In the genomic region with DNA sequence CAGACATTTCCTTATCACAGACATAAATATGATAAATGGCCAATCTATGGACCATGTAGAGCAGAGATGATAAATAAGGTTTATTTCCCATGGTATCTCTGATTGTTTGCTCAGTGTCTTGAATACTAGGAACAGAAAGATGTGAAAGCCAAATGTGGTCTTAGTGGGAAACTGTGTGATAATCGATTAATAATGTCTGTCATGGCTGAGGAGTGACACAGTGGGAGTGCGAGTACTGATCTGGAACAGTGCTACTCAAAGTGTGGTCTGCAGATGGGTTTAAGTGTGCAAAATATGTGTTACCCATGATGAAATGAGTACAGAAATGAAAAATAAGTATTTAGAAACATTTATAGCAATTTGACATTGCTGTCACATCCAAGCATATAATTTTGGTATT, we compare ENCODE assay signal across 21 cellular contexts.
DNase-seq lines count a peak whose midpoint lies in the region; ATAC-seq, FAIRE-seq and TF ChIP-seq lines count a peak whose summit lies in the region.
"Had no signal": no experiment of that assay in that cellular context is flagged by ENCODE, and none has a peak within 500 bp of the region (broad histone marks: within the 10 kb centered on the region; RNA-seq: fewer than 3 reads in every experiment).

No MANE protein-coding gene starts in this region.

- POLR2A ChIA-PET in HEK293 (lab: Yijun Ruan, JAX) (no interaction called here), K562 (lab: Yijun Ruan, JAX) (no interaction called here), SK-N-SH (lab: Yijun Ruan, JAX) (no interaction called here)

- DNase-seq in GM12891 (ENCODE audit: insufficient read length, low spot score), result no peak
- no peak for DNase-seq in K562 (ENCODE audit: extremely low read depth in 1 of 4, low spot score in 3 of 4)
- no peak for DNase-seq in SK-N-SH
- no peak for DNase-seq in T-helper 2 cell treated with Interferon-gamma antibody and Interleukin-4, amounts not matched to agents 5 μg/mL and 100 μg/mL, for 36 hours (ENCODE audit: low spot score)
- DNase-seq: 8988T; ACHN; BE2C; C1 segment of cervical spinal cord; CD4-positive, alpha-beta memory T cell; CD4-positive, CD25-positive, alpha-beta regulatory T cell; CD8-positive, alpha-beta memory T cell; COR-L47; DMS79 treated with DMSO at 0.1 percent for 48 hours; GF-D8 had no signal

- H3K9me2 ChIP-seq in SK-N-SH, result no peaks in the 10 kb centered on the region

- intact Hi-C loops in K562 (cut with micrococcal nuclease), result no loop called here

- in situ Hi-C loops in K562 (cut with MboI), result no loop called here

- no peaks in the 10 kb centered on the region for H3K9me1 ChIP-seq in K562 (ENCODE audit: control insufficient read depth, insufficient read depth, low read length)

- ATAC-seq in K562, result no peak
- no peak for ATAC-seq in GM18909 (IDR thresholded peaks at IDR 0.05; ENCODE audit: poor library complexity, unreplicated experiment)
- ATAC-seq in GM18873 (IDR thresholded peaks at IDR 0.05; ENCODE audit: low FRiP score, unreplicated experiment), result no peak

- H3K9me3 Mint-ChIP-seq in T-helper 2 cell treated with Interferon-gamma antibody and Interleukin-4, amounts not matched to agents 5 μg/mL and 100 μg/mL, for 36 hours, result no peaks in the 10 kb centered on the region
- H3K9me3 Mint-ChIP-seq: CD4-positive, alpha-beta memory T cell; CD4-positive, CD25-positive, alpha-beta regulatory T cell; CD8-positive, alpha-beta memory T cell had no signal

- TF ChIP-seq RAD21 in K562 (CRISPR knock-in tag; conservative IDR thresholded peaks at IDR 0.05 in 1 of 2, IDR thresholded peaks at IDR 0.05 in 1 of 2) (no peak), SK-N-SH (IDR thresholded peaks at IDR 0.05; ENCODE audit: low read length) (no peak)

- H3K36me3 Mint-ChIP-seq in T-helper 2 cell treated with Interferon-gamma antibody and Interleukin-4, amounts not matched to agents 5 μg/mL and 100 μg/mL, for 36 hours (ENCODE audit: low read depth), result no peaks in the 10 kb centered on the region
- H3K36me3 Mint-ChIP-seq: CD14-positive monocyte; CD4-positive, alpha-beta memory T cell had no signal

- 0% methylated on average over 2 of the region's 2 CpGs for WGBS in K562 (ENCODE audit: insufficient coverage, low coverage, missing lambda C conversion rate)
- 27% methylated on average over 2 of the region's 2 CpGs for WGBS in SK-N-SH (ENCODE audit: low lambda C conversion rate)

- BruUV-seq in K562 (replicated peaks; lab: Mats Ljungman, UMichigan), result no TSS peak

- TF ChIP-seq POLR2A in GM12891 (IDR thresholded peaks at IDR 0.05; ENCODE audit: low read depth, low read length) (no peak), K562 (conservative IDR thresholded peaks at IDR 0.05) (no peak)

- TF ChIP-seq EP300 in K562 (IDR thresholded peaks at IDR 0.05; ENCODE audit: low read length) (no peak), SK-N-SH (IDR thresholded peaks at IDR 0.05; ENCODE audit: borderline replicate concordance in 1 of 2, low read depth in 1 of 2, low read length in 1 of 2) (no peak)

- H3K4me3 Mint-ChIP-seq in T-helper 2 cell treated with Interferon-gamma antibody and Interleukin-4, amounts not matched to agents 5 μg/mL and 100 μg/mL, for 36 hours, result no peak overlapping the region
- H3K4me3 Mint-ChIP-seq: CD14-positive monocyte; CD4-positive, alpha-beta memory T cell; CD4-positive, CD25-positive, alpha-beta regulatory T cell; CD8-positive, alpha-beta memory T cell had no signal

- H3K27ac ChIP-seq in HEK293 (ENCODE audit: extremely low read depth, low read depth, low read length) (no peak overlapping the region), K562 (ENCODE audit: extremely low read depth, low read depth, low read length) (no peak overlapping the region), SK-N-SH (ENCODE audit: low read depth in 2 of 2, low read length in 1 of 2) (no peak overlapping the region)
- H3K27ac ChIP-seq: BLaER1 had no signal

- TF ChIP-seq CTCF in HEK293 (tag by site-specific recombination; IDR thresholded peaks at IDR 0.05), result no peak
- no peak for TF ChIP-seq CTCF in K562 (IDR thresholded peaks at IDR 0.05 in 2 of 3, conservative IDR thresholded peaks at IDR 0.05 in 1 of 3; ENCODE audit: insufficient read depth in 2 of 3, low read depth in 1 of 3, low read length in 3 of 3)
- TF ChIP-seq CTCF in SK-N-SH (IDR thresholded peaks at IDR 0.05), result no peak

- H3K4me1 Mint-ChIP-seq in T-helper 2 cell treated with Interferon-gamma antibody and Interleukin-4, amounts not matched to agents 5 μg/mL and 100 μg/mL, for 36 hours (ENCODE audit: low read depth), result peaks cover 12% of the 10 kb centered on the region
- H3K4me1 Mint-ChIP-seq: CD14-positive monocyte had no signal

- H3K9ac ChIP-seq in K562 (ENCODE audit: insufficient read depth in 1 of 2, low read depth in 2 of 2, low read length in 2 of 2) (no peak overlapping the region), SK-N-SH (no peak overlapping the region)
- H3K9ac ChIP-seq: BLaER1 had no signal

- CTCF ChIA-PET in HEK293 (lab: Yijun Ruan, JAX), result no interaction called here
- CTCF ChIA-PET in K562 (lab: Yijun Ruan, JAX; ENCODE audit: low intra/inter-chr PET ratio), result no interaction called here
- CTCF ChIA-PET in SK-N-SH (lab: Yijun Ruan, JAX), result no interaction called here

- no peak overlapping the region for H2AFZ ChIP-seq in K562 (ENCODE audit: low read depth, low read length)
- no peak overlapping the region for H2AFZ ChIP-seq in SK-N-SH (ENCODE audit: low read depth)

- H3K79me2 ChIP-seq in K562 (ENCODE audit: control insufficient read depth, insufficient read depth, low read length) (no peaks in the 10 kb centered on the region), SK-N-SH (ENCODE audit: insufficient read depth) (no peaks in the 10 kb centered on the region)

- H4K20me1 ChIP-seq in K562 (replicated peaks; ENCODE audit: control insufficient read depth, insufficient read depth, low read length) (no peaks in the 10 kb centered on the region), SK-N-SH (ENCODE audit: insufficient read depth) (no peaks in the 10 kb centered on the region)
- H4K20me1 ChIP-seq: BLaER1 had no signal

- no peak overlapping the region for H3K27ac Mint-ChIP-seq in T-helper 2 cell treated with Interferon-gamma antibody and Interleukin-4, amounts not matched to agents 5 μg/mL and 100 μg/mL, for 36 hours
- H3K27ac Mint-ChIP-seq: CD14-positive monocyte had no signal

- H3K36me3 ChIP-seq in HEK293 (ENCODE audit: control insufficient read depth in 2 of 2, insufficient read depth in 1 of 2, low read length in 2 of 2) (no peaks in the 10 kb centered on the region), K562 (ENCODE audit: control insufficient read depth, insufficient read depth, low read length) (no peaks in the 10 kb centered on the region), SK-N-SH (replicated peaks in 1 of 2; ENCODE audit: control insufficient read depth in 1 of 2, insufficient read depth in 2 of 2, low read length in 1 of 2) (no peaks in the 10 kb centered on the region)
- H3K36me3 ChIP-seq: BE2C, BLaER1 had no signal

- no peaks in the 10 kb centered on the region for H3K27me3 Mint-ChIP-seq in T-helper 2 cell treated with Interferon-gamma antibody and Interleukin-4, amounts not matched to agents 5 μg/mL and 100 μg/mL, for 36 hours (ENCODE audit: low read depth)
- H3K27me3 Mint-ChIP-seq: CD4-positive, alpha-beta memory T cell; CD4-positive, CD25-positive, alpha-beta regulatory T cell had no signal

- H3K27me3 ChIP-seq in K562 (ENCODE audit: control insufficient read depth in 2 of 2, insufficient read depth in 2 of 2, low read length in 2 of 2) (no peaks in the 10 kb centered on the region; a peak in 1 of 5 replicates), SK-N-SH (ENCODE audit: insufficient read depth) (no peaks in the 10 kb centered on the region)
- H3K27me3 ChIP-seq: BE2C, BLaER1 had no signal

- H3K4me3 ChIP-seq in HEK293 (ENCODE audit: low read depth, low read length), result no peak overlapping the region
- H3K4me3 ChIP-seq in K562, result no peak overlapping the region
- H3K4me3 ChIP-seq in SK-N-SH (ENCODE audit: low read depth in 2 of 2, low read length in 1 of 2), result no peak overlapping the region
- H3K4me3 ChIP-seq: BLaER1 had no signal

- H3F3A ChIP-seq in SK-N-SH (replicated peaks; ENCODE audit: insufficient read depth), result no peaks in the 10 kb centered on the region

- H3K4me2 ChIP-seq in K562 (ENCODE audit: insufficient read depth, low read length), result no peak overlapping the region
- H3K4me2 ChIP-seq in SK-N-SH, result no peak overlapping the region
- H3K4me2 ChIP-seq: BLaER1 had no signal

- H3K9me3 ChIP-seq in HEK293 (ENCODE audit: control insufficient read depth, insufficient read depth, low read depth, low read length) (no peaks in the 10 kb centered on the region), K562 (replicated peaks; ENCODE audit: control insufficient read depth, insufficient read depth, low read depth, low read length) (no peaks in the 10 kb centered on the region), SK-N-SH (no peaks in the 10 kb centered on the region)
- H3K9me3 ChIP-seq: BE2C, BLaER1 had no signal

- no peaks in the 10 kb centered on the region for H3K4me1 ChIP-seq in HEK293 (ENCODE audit: control insufficient read depth, insufficient read depth, low read length)
- no peaks in the 10 kb centered on the region for H3K4me1 ChIP-seq in K562 (replicated peaks in 1 of 2; ENCODE audit: control insufficient read depth in 2 of 2, insufficient read depth in 2 of 2, low read length in 2 of 2)
- no peaks in the 10 kb centered on the region for H3K4me1 ChIP-seq in SK-N-SH (ENCODE audit: control insufficient read depth in 1 of 2, insufficient read depth in 2 of 2, low read depth in 1 of 2, low read length in 1 of 2)
- H3K4me1 ChIP-seq: BE2C had no signal

- peak; percentile 58 for FAIRE-seq in GM12891 (lab: Jason Lieb, UNC)
- no peak for FAIRE-seq in K562 (lab: Jason Lieb, UNC)
- FAIRE-seq: A204.1, G401.6 had no signal

TF ChIP-seq in GM12891, 5 proteins besides CTCF, POLR2A, EP300 and RAD21 (continues in another document):
- TF ChIP-seq SPI1 (IDR thresholded peaks at IDR 0.05; ENCODE audit: low read depth, low read length), result no peak
- no peak for TF ChIP-seq PAX5 (IDR thresholded peaks at IDR 0.05; ENCODE audit: insufficient read depth, low read length, severe bottlenecking)
- TF ChIP-seq POLR2AphosphoS5 (IDR thresholded peaks at IDR 0.05; ENCODE audit: low read depth, low read length), result no peak

TF ChIP-seq in K562, 482 proteins besides CTCF, POLR2A, EP300 and RAD21:
- TF ChIP-seq ARNT (IDR thresholded peaks at IDR 0.05), result no peak
- no peak for TF ChIP-seq GABPA (tag; conservative IDR thresholded peaks at IDR 0.05; ENCODE audit: low read depth)
- 0 out of 2 replicates have a peak, but pooled peaks have one; percentile 54 for TF ChIP-seq ZBTB17 (CRISPR knock-in tag; IDR thresholded peaks at IDR 0.05)

TF ChIP-seq in SK-N-SH, 30 proteins besides CTCF, POLR2A, EP300 and RAD21 (continues in another document):
- no peak for TF ChIP-seq RFX5 (IDR thresholded peaks at IDR 0.05; ENCODE audit: low read length)
- no peak for TF ChIP-seq ELF1 (IDR thresholded peaks at IDR 0.05)
- no peak for TF ChIP-seq SMC3 (IDR thresholded peaks at IDR 0.05; ENCODE audit: low read depth, low read length)
- no peak for TF ChIP-seq TAF1 (IDR thresholded peaks at IDR 0.05; ENCODE audit: borderline replicate concordance, low read depth, low read length)
- TF ChIP-seq TCF12 (IDR thresholded peaks at IDR 0.05), result no peak
